ENCODE assay signal across 9 cellular contexts in the genomic region with DNA sequence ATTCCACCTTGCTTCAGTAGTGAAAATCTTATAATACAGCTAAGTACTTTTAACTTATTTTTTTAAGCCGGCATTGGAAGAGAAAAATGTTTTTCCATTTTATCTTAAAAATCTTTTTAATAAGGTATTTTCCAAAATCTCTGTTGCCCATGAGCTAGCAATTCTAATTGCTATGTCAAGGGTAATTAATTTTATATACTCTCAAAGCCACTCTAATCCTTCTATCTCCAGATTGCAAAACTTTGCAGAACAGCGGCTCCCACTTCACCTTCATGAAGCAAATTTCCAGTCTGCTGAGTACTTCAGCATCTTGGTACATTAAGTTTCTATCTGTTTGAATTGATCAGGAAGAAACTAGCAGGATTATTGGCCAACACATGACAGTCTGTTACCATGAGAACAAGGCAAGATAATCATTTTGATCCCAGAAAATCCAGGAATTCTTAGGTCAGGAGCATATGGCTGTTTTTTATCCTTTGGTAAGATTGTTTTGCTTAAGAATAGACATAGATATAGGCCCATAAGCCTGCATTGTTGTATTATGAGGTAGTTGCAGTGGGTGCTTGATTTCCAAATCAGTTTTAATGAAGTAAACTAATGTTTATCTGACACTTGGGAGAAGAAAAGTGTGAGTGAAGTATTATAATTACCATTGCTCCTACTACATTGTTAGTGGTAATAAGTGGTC. TPM values are rescaled to one million over a fixed set of nuclear protein-coding genes. Genes with fewer than 3 reads are reported as not detected.
DNase-seq lines count a peak whose midpoint lies in the region; ATAC-seq and TF ChIP-seq lines count a peak whose summit lies in the region.
"Had no signal": no experiment of that assay in that cellular context is flagged by ENCODE, and none has a peak within 500 bp of the region (broad histone marks: within the 10 kb centered on the region; RNA-seq: fewer than 3 reads in every experiment).

No MANE protein-coding gene starts in this region.

- no peak overlapping the region for H3K9ac ChIP-seq in Loucy (ENCODE audit: low read depth, low read length, poor library complexity, severe bottlenecking)
- no peak overlapping the region for H3K9ac ChIP-seq in neural progenitor cell

- no peak overlapping the region for H3K4me3 Mint-ChIP-seq in neural progenitor cell

- H3K27me3 ChIP-seq in Loucy (ENCODE audit: insufficient read depth, low read length, poor library complexity, severe bottlenecking) (no peaks in the 10 kb centered on the region), neural progenitor cell (no peaks in the 10 kb centered on the region)

- no peaks in the 10 kb centered on the region for H3K9me2 ChIP-seq in Loucy (replicated peaks; ENCODE audit: low read depth, low read length)

- peaks cover 53% of the 10 kb centered on the region for H3K4me1 Mint-ChIP-seq in neural progenitor cell

- H2AFZ ChIP-seq in Loucy (ENCODE audit: low read length): no peak overlapping the region
- no peak overlapping the region for H2AFZ ChIP-seq in neural progenitor cell (replicated peaks)

- peak overlapping the region; percentile 64 for H3K27ac Mint-ChIP-seq in neural progenitor cell

- H3K27ac ChIP-seq in coronary artery (peak overlapping the region in 1 of 2 donors; percentile 52), neural progenitor cell (no peak overlapping the region)

- no peak for ATAC-seq in GM18907 (IDR thresholded peaks at IDR 0.05; ENCODE audit: unreplicated experiment)
- ATAC-seq in HG03565 (IDR thresholded peaks at IDR 0.05; ENCODE audit: unreplicated experiment): no peak

- peak; percentile 26 for DNase-seq in D341Med (ENCODE audit: low spot score)
- DNase-seq in coronary artery (ENCODE audit: low spot score): no peak
- no peak for DNase-seq in neural progenitor cell (ENCODE audit: low spot score)
- DNase-seq in 8988T: no peak
- no peak for DNase-seq in HuH-7 (ENCODE audit: low spot score)
- DNase-seq: naive B cell had no signal

- H3K36me3 ChIP-seq in Loucy (ENCODE audit: insufficient read depth, low read length) (peaks cover 7% of the 10 kb centered on the region; the same call in 1 of the 2 replicates), neural progenitor cell (peaks cover 4% of the 10 kb centered on the region)

- peak overlapping the region; percentile 85 for H3K4me2 ChIP-seq in Loucy (ENCODE audit: low read depth, low read length, poor library complexity, severe bottlenecking)
- no peak overlapping the region for H3K4me2 ChIP-seq in neural progenitor cell

- peaks cover 83% of the 10 kb centered on the region for H3K4me1 ChIP-seq in Loucy (ENCODE audit: insufficient read depth, low read length, poor library complexity, severe bottlenecking)
- H3K4me1 ChIP-seq in neural progenitor cell: peaks cover 18% of the 10 kb centered on the region

- H3K4me3 ChIP-seq in Loucy (ENCODE audit: low read length, poor library complexity, severe bottlenecking) (peak overlapping the region; percentile 85), coronary artery (peak overlapping the region; percentile 47), neural progenitor cell (no peak overlapping the region)

- H3K27me3 Mint-ChIP-seq in neural progenitor cell (ENCODE audit: insufficient read depth, low read depth): no peaks in the 10 kb centered on the region
- H3K27me3 Mint-ChIP-seq: naive B cell had no signal

- H3K9me3 ChIP-seq in Loucy (ENCODE audit: insufficient read depth, low read depth, low read length): no peaks in the 10 kb centered on the region
- H3K9me3 ChIP-seq in neural progenitor cell (ENCODE audit: low read depth): no peaks in the 10 kb centered on the region

- no peaks in the 10 kb centered on the region for H3K9me3 Mint-ChIP-seq in neural progenitor cell
- H3K9me3 Mint-ChIP-seq: naive B cell had no signal

- H3K79me2 ChIP-seq in Loucy (ENCODE audit: insufficient read depth, low read length): peaks cover 83% of the 10 kb centered on the region
- H3K79me2 ChIP-seq in neural progenitor cell (ENCODE audit: low read depth): peaks cover 42% of the 10 kb centered on the region

- H4K20me1 ChIP-seq in Loucy (ENCODE audit: insufficient read depth, low read length, poor library complexity, severe bottlenecking) (peaks cover 80% of the 10 kb centered on the region), neural progenitor cell (ENCODE audit: low read depth) (peaks cover 6% of the 10 kb centered on the region)

- H3F3A ChIP-seq in Loucy (ENCODE audit: low read depth) (no peaks in the 10 kb centered on the region), neural progenitor cell (ENCODE audit: low read depth) (peaks cover 6% of the 10 kb centered on the region)

- no peak for TF ChIP-seq CTCF in Loucy (conservative IDR thresholded peaks at IDR 0.05; ENCODE audit: low read length)
- TF ChIP-seq CTCF in coronary artery (IDR thresholded peaks at IDR 0.05): no peak
- TF ChIP-seq CTCF in neural progenitor cell (IDR thresholded peaks at IDR 0.05): no peak

- peaks cover 29% of the 10 kb centered on the region for H3K36me3 Mint-ChIP-seq in neural progenitor cell

RNA-seq across cellular contexts. Expression of a gene that starts 6.0 kb away (rescaled TPM):
- 9.3 and 13.5 TPM in 2 replicates for total RNA-seq in neural progenitor cell (ENCODE audit: low replicate concordance)
